In the genomic region with DNA sequence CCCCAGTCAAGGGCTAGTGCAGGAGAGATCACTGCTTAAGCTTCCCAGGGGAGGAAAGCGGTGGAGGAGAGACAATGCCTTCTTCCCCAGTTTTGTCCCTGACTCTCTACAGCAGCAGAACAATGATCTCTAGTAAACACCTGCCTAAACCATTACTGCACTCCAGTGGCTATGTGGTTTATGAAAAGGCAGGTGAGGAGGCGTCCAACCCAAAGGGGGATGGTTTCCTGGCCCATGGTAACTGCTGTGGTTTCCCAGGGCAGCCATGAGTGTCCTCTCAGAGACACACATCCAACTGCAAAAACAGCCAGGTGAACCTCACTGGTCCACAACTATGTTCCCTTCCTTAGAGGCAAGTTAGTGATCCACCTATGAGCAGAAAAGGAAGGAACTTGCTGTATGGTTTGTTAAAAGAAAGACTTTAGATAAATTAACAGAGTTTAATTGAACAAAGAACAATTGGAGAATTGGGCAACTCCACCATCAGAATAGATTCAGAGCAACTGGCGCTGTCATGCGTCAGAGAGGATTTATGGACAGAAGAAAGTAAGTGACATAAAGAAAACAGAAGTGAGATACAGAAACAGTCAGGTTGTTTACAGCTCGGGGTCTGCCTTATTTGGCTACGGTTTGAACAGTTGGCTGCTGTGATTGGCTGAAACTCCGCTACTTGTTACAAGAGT, we compare ENCODE assay signal across 8 cellular contexts. TPM values are rescaled to one million over a fixed set of nuclear protein-coding genes. Genes with fewer than 3 reads are reported as not detected.
DNase-seq lines count a peak whose midpoint lies in the region; ATAC-seq and TF ChIP-seq lines count a peak whose summit lies in the region.

No MANE protein-coding gene starts in this region.

- H3K27ac Mint-ChIP-seq in T-helper 17 cell: peak overlapping the region; percentile 97

- H3K36me3 Mint-ChIP-seq in T-helper 17 cell (ENCODE audit: low read depth): no peaks in the 10 kb centered on the region

- intact Hi-C loops in left ventricle myocardium inferior (cut with micrococcal nuclease): no loop called here

- peaks cover 12% of the 10 kb centered on the region for H3K4me1 ChIP-seq in left ventricle myocardium inferior

- H3K9me3 ChIP-seq in T-helper 17 cell (ENCODE audit: control insufficient read depth, low read length, poor library complexity, severe bottlenecking) (no peaks in the 10 kb centered on the region), left ventricle myocardium inferior (replicated peaks) (no peaks in the 10 kb centered on the region)

- peak; percentile 86 for DNase-seq in GM12865 (ENCODE audit: low read depth)
- DNase-seq in GM20000 (ENCODE audit: low spot score): peak; percentile 50
- DNase-seq in T-helper 17 cell: no peak
- no peak for DNase-seq in D341Med (ENCODE audit: low spot score)
- no peak for DNase-seq in left ventricle myocardium inferior
- no peak for DNase-seq in substantia nigra (lab: John Stamatoyannopoulos, UW)
- DNase-seq in amygdala (lab: John Stamatoyannopoulos, UW): no peak

- peak overlapping the region; percentile 77 for H3K4me3 Mint-ChIP-seq in T-helper 17 cell

- peaks cover 54% of the 10 kb centered on the region for H3K4me1 Mint-ChIP-seq in T-helper 17 cell

- no peaks in the 10 kb centered on the region for H3K36me3 ChIP-seq in left ventricle myocardium inferior

- TF ChIP-seq CTCF in GM12865 (IDR thresholded peaks at IDR 0.05; ENCODE audit: insufficient read depth, low read depth, low read length, missing control alignments) (no peak), GM20000 (IDR thresholded peaks at IDR 0.05; ENCODE audit: extremely low read depth, missing control alignments) (no peak), left ventricle myocardium inferior (IDR thresholded peaks at IDR 0.05; ENCODE audit: borderline replicate concordance) (no peak)

- H3K4me3 ChIP-seq in GM12865 (ENCODE audit: low read depth, low read length) (no peak overlapping the region), left ventricle myocardium inferior (no peak overlapping the region)

- peaks cover 6% of the 10 kb centered on the region for H3K27me3 ChIP-seq in left ventricle myocardium inferior (ENCODE audit: low read depth)

- no peaks in the 10 kb centered on the region for H3K27me3 Mint-ChIP-seq in T-helper 17 cell

- ATAC-seq in HG03460 (IDR thresholded peaks at IDR 0.05; ENCODE audit: unreplicated experiment) (peak; percentile 51), T-helper 17 cell (peak; percentile 27)

- H3K27ac ChIP-seq in left ventricle myocardium inferior (replicated peaks) (no peak overlapping the region), substantia nigra (ENCODE audit: low read depth, low read length, poor library complexity, severe bottlenecking) (no peak overlapping the region)

RNA-seq across cellular contexts. Expression of a gene that starts 4.8 kb away (rescaled TPM):
- total RNA-seq in T-helper 17 cell (100 to 1,000 TPM; 187 to 226 TPM), left ventricle myocardium inferior (4.6 TPM)

Comparison
In these comparisons a context has a peak if more than half of its experiments do, and no peak if none do; other contexts are left out.
1. DNase-seq: peak in GM12865 (single experiment) and GM20000 (single experiment); none in T-helper 17 cell (0 of 3), D341Med (single experiment), left ventricle myocardium inferior (single experiment), substantia nigra (0 of 49) and amygdala (0 of 56).
2. RNA of a gene that starts 4.8 kb away (total RNA-seq): 187 to 226 TPM in T-helper 17 cell; 4.6 TPM in left ventricle myocardium inferior (single experiment); every median in the first group is over 10 times any median in the second.